Comparison of ENCODE assay signal across 29 cellular contexts in genomic region chr2:231869704-231870103, GRCh38. TPM values are rescaled to one million over a fixed set of nuclear protein-coding genes. Genes with fewer than 3 reads are reported as not detected.
"Had no signal": no experiment of that assay in that cellular context is flagged by ENCODE, and none has a peak within 500 bp of the region (broad histone marks: within the 10 kb centered on the region; RNA-seq: fewer than 3 reads in every experiment).

No MANE protein-coding gene starts in this region.

- H3K27ac Mint-ChIP-seq: mesothelial cell of epicardium; natural killer cell; stimulated activated effector memory CD8-positive, alpha-beta T cell treated with anti-CD3 and anti-CD28 coated beads, Interleukin-12 subunit alpha, Interleukin-12 subunit beta, amount 100 ng/mL, for 72 hours; stimulated activated naive CD8-positive, alpha-beta T cell treated with anti-CD3 and anti-CD28 coated beads, Interleukin-15, Interleukin-2, amounts not matched to agents 100 ng/mL and 50 ng/mL, for 24 hours had no signal

- H3K4me3 ChIP-seq: left ventricle myocardium inferior, lung, pancreas, prostate gland, sigmoid colon, spleen, suprapubic skin, thoracic aorta, tibial artery, upper lobe of right lung had no signal

- H3K36me3 ChIP-seq: left ventricle myocardium inferior, pancreas, prostate gland, sigmoid colon, spleen, suprapubic skin, thoracic aorta, tibial artery, upper lobe of right lung had no signal

- DNase-seq: islet precursor cell; left ventricle myocardium inferior; mesendoderm; naive B cell; natural killer cell; nucleus accumbens; pancreas; posterior cingulate gyrus; retina; right cardiac atrium; sigmoid colon; small intestine; spleen; stimulated activated CD4-positive, alpha-beta T cell treated with anti-CD3 and anti-CD28 coated beads, Interleukin-4, amount 100 ng/mL, for 24 hours; stimulated activated naive CD4-positive, alpha-beta T cell; tibial artery; trophoblast cell; upper lobe of right lung had no signal

- H3K4me1 Mint-ChIP-seq: mesothelial cell of epicardium; natural killer cell; stimulated activated effector memory CD8-positive, alpha-beta T cell treated with anti-CD3 and anti-CD28 coated beads, Interleukin-12 subunit alpha, Interleukin-12 subunit beta, amount 100 ng/mL, for 72 hours had no signal

- H3K4me3 Mint-ChIP-seq: mesothelial cell of epicardium; naive B cell; natural killer cell; stimulated activated effector memory CD8-positive, alpha-beta T cell treated with anti-CD3 and anti-CD28 coated beads, Interleukin-12 subunit alpha, Interleukin-12 subunit beta, amount 100 ng/mL, for 72 hours; stimulated activated naive CD8-positive, alpha-beta T cell treated with anti-CD3 and anti-CD28 coated beads, Interleukin-15, Interleukin-2, amounts not matched to agents 100 ng/mL and 50 ng/mL, for 24 hours had no signal

- H3K4me1 ChIP-seq: left ventricle myocardium inferior, pancreas, prostate gland, sigmoid colon, spleen, suprapubic skin, tibial artery, upper lobe of right lung had no signal

- H3K36me3 Mint-ChIP-seq: natural killer cell; stimulated activated effector memory CD8-positive, alpha-beta T cell treated with anti-CD3 and anti-CD28 coated beads, Interleukin-12 subunit alpha, Interleukin-12 subunit beta, amount 100 ng/mL, for 72 hours had no signal

- H3K27ac ChIP-seq: left ventricle myocardium inferior, pancreas, prostate gland, sigmoid colon, spleen, suprapubic skin, thoracic aorta, tibial artery, upper lobe of right lung had no signal

- H3K9me3 ChIP-seq: pancreas, prostate gland, upper lobe of right lung had no signal

RNA-seq across cellular contexts. Expression of gene NPPC, which starts 56.5 kb away (rescaled TPM):
- total RNA-seq: kidney epithelial cell, lower leg skin, mononuclear cell, natural killer cell, osteoblast, pancreas, suprapubic skin, thoracic aorta, upper lobe of right lung had no signal
